Comparison of ENCODE assay signal across 1 cellular context in genomic region chr14:81303258-81303935, GRCh38.
TF ChIP-seq lines count a peak whose summit lies in the region.

No MANE protein-coding gene starts in this region.

TF ChIP-seq in HCT116, 20 proteins besides CTCF, POLR2A, EP300 and RAD21 (continued from another document):
- TF ChIP-seq CBX3 (IDR thresholded peaks at IDR 0.05; ENCODE audit: low read depth) = peak; percentile 80
- TF ChIP-seq SIN3A (IDR thresholded peaks at IDR 0.05; ENCODE audit: low read depth) = 0 out of 2 replicates have a peak, but pooled peaks have one; percentile 42
- TF ChIP-seq ZNF274 (IDR thresholded peaks at IDR 0.05; ENCODE audit: low read depth, low read length) = no peak
- no peak for TF ChIP-seq TCF7L2 (IDR thresholded peaks at IDR 0.05; ENCODE audit: borderline replicate concordance, extremely low read depth, insufficient read depth, insufficient read length)
